Comparison of ENCODE assay signal across 9 cellular contexts in the genomic region with DNA sequence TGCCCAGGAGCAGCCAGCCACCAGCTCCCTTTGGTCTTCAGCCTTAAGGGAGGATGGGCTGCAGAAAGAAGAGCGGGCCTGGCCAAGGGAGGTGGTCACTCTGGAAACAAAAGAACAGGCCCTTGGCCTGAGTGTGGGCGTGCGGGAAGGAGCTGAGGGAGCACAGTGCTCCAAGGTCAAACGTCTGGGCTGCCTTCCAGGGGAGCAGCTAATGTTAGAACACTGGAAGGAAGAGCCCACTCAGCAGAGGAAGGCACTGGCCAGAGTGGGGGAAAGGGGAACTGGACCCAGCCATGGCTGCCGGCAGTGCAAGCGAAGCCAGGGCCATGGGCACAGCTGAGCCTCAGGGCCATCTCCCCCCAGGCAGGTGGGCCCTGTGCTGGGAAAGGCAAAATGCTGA. TPM values are rescaled to one million over a fixed set of nuclear protein-coding genes. Genes with fewer than 3 reads are reported as not detected.
A peak's percentile ranks its signal among the peaks of the same experiment; 100 is the strongest.
DNase-seq lines count a peak whose midpoint lies in the region; ATAC-seq and TF ChIP-seq lines count a peak whose summit lies in the region.
"Had no signal": no experiment of that assay in that cellular context is flagged by ENCODE, and none has a peak within 500 bp of the region (broad histone marks: within the 10 kb centered on the region; RNA-seq: fewer than 3 reads in every experiment).

No MANE protein-coding gene starts in this region.

- H3K36me3 ChIP-seq in esophagus (ENCODE audit: control insufficient read depth in 2 of 2, insufficient read depth in 2 of 2, low read length in 1 of 2) (peaks cover 3 to 44% of the 10 kb centered on the region in 2 donors), muscle layer of colon (ENCODE audit: insufficient read depth, low read length) (peaks cover 18% of the 10 kb centered on the region)

- H3K4me3 ChIP-seq in esophagus (ENCODE audit: low read depth in 1 of 2, low read length in 2 of 2) (no peak overlapping the region), muscle layer of colon (ENCODE audit: low read depth in 1 of 2, low read length in 2 of 2) (no peak overlapping the region)

- 43 to 49% methylated on average over 6 of the region's 6 CpGs for WGBS in esophagus, 2 donors

- H3K27me3 Mint-ChIP-seq in activated CD8-positive, alpha-beta memory T cell treated with anti-CD3 and anti-CD28 coated beads, Interleukin-2, amount 10 ng/mL, durations not matched to agents 7 days and 5 days: no peaks in the 10 kb centered on the region
- H3K27me3 Mint-ChIP-seq in type B pancreatic cell: no peaks in the 10 kb centered on the region

- H3K36me3 Mint-ChIP-seq in activated CD8-positive, alpha-beta memory T cell treated with anti-CD3 and anti-CD28 coated beads, Interleukin-2, amount 10 ng/mL, durations not matched to agents 7 days and 5 days: peaks cover 20% of the 10 kb centered on the region
- H3K36me3 Mint-ChIP-seq in type B pancreatic cell: peaks cover 11% of the 10 kb centered on the region

- peak overlapping the region; percentile 96 for H3K27ac Mint-ChIP-seq in activated CD8-positive, alpha-beta memory T cell treated with anti-CD3 and anti-CD28 coated beads, Interleukin-2, amount 10 ng/mL, durations not matched to agents 7 days and 5 days
- peak overlapping the region; percentile 23 for H3K27ac Mint-ChIP-seq in type B pancreatic cell

- ATAC-seq in activated CD8-positive, alpha-beta memory T cell treated with anti-CD3 and anti-CD28 coated beads, Interleukin-2, amount 10 ng/mL, durations not matched to agents 7 days and 5 days: no peak
- no peak for ATAC-seq in GM18511 (IDR thresholded peaks at IDR 0.05; ENCODE audit: unreplicated experiment)

- H3K27ac ChIP-seq in esophagus (ENCODE audit: low read depth in 2 of 2, low read length in 1 of 2): peak overlapping the region; percentile 78 to 83
- H3K27ac ChIP-seq in muscle layer of colon (ENCODE audit: low read depth, low read length): peak overlapping the region; percentile 63

- H3K4me1 ChIP-seq in esophagus (ENCODE audit: control insufficient read depth in 2 of 2, insufficient read depth in 2 of 2, low read length in 1 of 2) (peaks cover 15 to 55% of the 10 kb centered on the region in 2 donors), muscle layer of colon (ENCODE audit: insufficient read depth, low read length) (peaks cover 60% of the 10 kb centered on the region)

- CTCF ChIA-PET in activated CD8-positive, alpha-beta memory T cell treated with anti-CD3 and anti-CD28 coated beads, Interleukin-2, amount 10 ng/mL, durations not matched to agents 7 days and 5 days (lab: Charles Lee): interaction anchor here (0.7 to 10.8 kb wide), 9 partner anchors 9 to 51 kb away, joined by 3 to 76 read pairs (median 7); no protein-coding TSS in a partner anchor

- DNase-seq in activated CD8-positive, alpha-beta memory T cell treated with anti-CD3 and anti-CD28 coated beads, Interleukin-2, amount 10 ng/mL, durations not matched to agents 7 days and 5 days: no peak
- no peak for DNase-seq in activated CD8-positive, alpha-beta memory T cell treated with anti-CD3 and anti-CD28 coated beads, Interleukin-2, amount 50 U/mL, for 4 hours
- DNase-seq in type B pancreatic cell (ENCODE audit: extremely low spot score, unreplicated experiment): no peak
- no peak for DNase-seq in GOT3 (lab: John Stamatoyannopoulos, UW)
- no peak for DNase-seq in stimulated activated CD4-positive, alpha-beta T cell treated with anti-CD3 and anti-CD28 coated beads, Interleukin-2, amount 100 ng/mL, for 24 hours
- DNase-seq: NCI-H524 had no signal

- H3K4me1 Mint-ChIP-seq in activated CD8-positive, alpha-beta memory T cell treated with anti-CD3 and anti-CD28 coated beads, Interleukin-2, amount 10 ng/mL, durations not matched to agents 7 days and 5 days: peaks cover 98% of the 10 kb centered on the region
- peaks cover 16% of the 10 kb centered on the region for H3K4me1 Mint-ChIP-seq in type B pancreatic cell (ENCODE audit: unreplicated experiment)

- H3K9me3 ChIP-seq in esophagus (ENCODE audit: control insufficient read depth in 2 of 2, insufficient read depth in 1 of 2, low read depth in 1 of 2, low read length in 1 of 2) (no peaks in the 10 kb centered on the region), muscle layer of colon (ENCODE audit: low read length) (no peaks in the 10 kb centered on the region)

- no peak for TF ChIP-seq CTCF in type B pancreatic cell (conservative IDR thresholded peaks at IDR 0.05)

- no peaks in the 10 kb centered on the region for H3K9me3 Mint-ChIP-seq in activated CD8-positive, alpha-beta memory T cell treated with anti-CD3 and anti-CD28 coated beads, Interleukin-2, amount 10 ng/mL, durations not matched to agents 7 days and 5 days (ENCODE audit: low read depth)
- no peaks in the 10 kb centered on the region for H3K9me3 Mint-ChIP-seq in type B pancreatic cell

- H3K27me3 ChIP-seq in esophagus (ENCODE audit: control insufficient read depth in 1 of 2, insufficient read depth in 2 of 2, low read length in 2 of 2): no peaks in the 10 kb centered on the region
- no peaks in the 10 kb centered on the region for H3K27me3 ChIP-seq in muscle layer of colon (ENCODE audit: control insufficient read depth in 1 of 2, insufficient read depth in 2 of 2, low read length in 2 of 2)

- H3K9ac ChIP-seq in muscle layer of colon (ENCODE audit: low read length): no peak overlapping the region

- no peak overlapping the region for H3K4me3 Mint-ChIP-seq in activated CD8-positive, alpha-beta memory T cell treated with anti-CD3 and anti-CD28 coated beads, Interleukin-2, amount 10 ng/mL, durations not matched to agents 7 days and 5 days
- no peak overlapping the region for H3K4me3 Mint-ChIP-seq in type B pancreatic cell

RNA-seq across cellular contexts. Expression of gene FAM53B, which starts 42.7 kb away (rescaled TPM):
- 10 to 100 TPM; 33.5 to 45.5 TPM for total RNA-seq in activated CD8-positive, alpha-beta memory T cell treated with anti-CD3 and anti-CD28 coated beads, Interleukin-2, amount 10 ng/mL, durations not matched to agents 7 days and 5 days
- 10 to 100 TPM in 1 of 2 donors, 1 to 10 TPM in 1; 9.0 to 16.8 TPM for polyA plus RNA-seq in esophagus
- 25.9 and 35.9 TPM in 2 replicates for total RNA-seq in type B pancreatic cell (ENCODE audit: low replicate concordance)
